In the genomic region with DNA sequence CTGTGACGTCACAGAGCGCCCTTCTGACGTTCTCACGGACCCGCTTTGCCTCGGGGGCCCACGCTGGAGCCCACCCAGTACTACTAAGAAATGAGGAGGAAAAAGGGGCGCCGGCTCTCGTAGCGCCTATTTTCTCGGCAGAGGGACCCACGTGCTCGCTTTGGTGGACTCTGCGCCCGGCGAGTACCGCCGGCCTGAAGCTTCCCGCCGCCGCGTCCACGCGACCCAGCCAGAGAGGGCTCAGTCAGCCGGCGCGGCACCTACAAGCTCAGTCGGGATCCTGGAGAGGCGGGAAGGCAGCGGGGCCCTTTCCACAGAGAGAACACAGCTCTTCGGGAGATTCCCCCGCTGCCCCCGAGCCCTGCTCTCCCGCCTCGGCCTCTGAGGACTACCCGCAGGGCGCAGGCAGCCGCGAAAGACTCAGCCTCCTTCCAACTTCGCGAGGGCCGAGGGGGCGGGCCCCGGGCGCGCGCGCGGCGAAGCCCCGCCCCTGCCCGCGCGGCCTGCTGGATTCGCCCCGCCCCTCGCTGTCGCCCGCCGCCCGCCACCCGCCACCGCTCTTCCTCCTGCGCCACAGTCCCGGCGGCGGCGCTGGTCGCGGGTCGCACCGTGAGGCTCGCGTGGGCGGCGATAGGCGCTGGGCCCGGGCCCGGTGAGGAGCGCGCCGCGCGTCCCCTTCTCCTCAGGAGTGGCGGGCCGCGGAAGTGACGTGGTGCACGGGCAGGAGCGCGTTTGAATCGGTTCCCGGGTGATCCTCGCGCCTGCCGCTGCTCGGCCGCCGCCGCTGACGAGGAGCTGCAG, we compare ENCODE assay signal across 8 cellular contexts. TPM values are rescaled to one million over a fixed set of nuclear protein-coding genes. Genes with fewer than 3 reads are reported as not detected.
DNase-seq lines count a peak whose midpoint lies in the region; ATAC-seq and TF ChIP-seq lines count a peak whose summit lies in the region.

SMCHD1 (plus strand) TSS at position 574 of the 801 bp plus-strand sequence. CDS start 350 bp downstream, outside the sequence.

- in situ Hi-C loops in ACHN (cut with HindIII; ENCODE audit: low pct_ligation_motif_present, low pct_unique_long_range_greater_than_20kb, low sequenced_read_pairs), result no loop called here

- peaks cover 0 to 8% of the 10 kb centered on the region in 2 donors for H3K4me1 ChIP-seq in breast epithelium
- H3K4me1 ChIP-seq in iPS-20b (ENCODE audit: insufficient read depth, low read length), result peaks cover 17% of the 10 kb centered on the region

- TF ChIP-seq CTCF in WERI-Rb-1 (IDR thresholded peaks at IDR 0.05; ENCODE audit: low read depth, low read length), result no peak
- TF ChIP-seq CTCF in breast epithelium (IDR thresholded peaks at IDR 0.05), result no peak

- DNase-seq in ACHN (peak; percentile 74), NCI-H2171 treated with DMSO at 0.1 percent for 48 hours (lab: John Stamatoyannopoulos, UW) (peak; percentile 76), WERI-Rb-1 (peak; percentile 87), breast epithelium (ENCODE audit: low spot score in 2 of 2) (peak; percentile 73 to 77)

- no peaks in the 10 kb centered on the region for H3K9me3 ChIP-seq in WERI-Rb-1 (ENCODE audit: severe bottlenecking)
- H3K9me3 ChIP-seq in breast epithelium, result no peaks in the 10 kb centered on the region
- H3K9me3 ChIP-seq in iPS-20b (ENCODE audit: insufficient read depth, low read depth, low read length), result no peaks in the 10 kb centered on the region

- H3K4me3 ChIP-seq in WERI-Rb-1 (ENCODE audit: low read depth, low read length), result peak within 1 kb of the TSS; percentile 99
- peak within 1 kb of the TSS; percentile 91 to 96 (median 91) for H3K4me3 ChIP-seq in breast epithelium
- peak within 1 kb of the TSS; percentile 85 for H3K4me3 ChIP-seq in iPS-20b (ENCODE audit: low read length)
- peak within 1 kb of the TSS; percentile 74 to 91 (median 89) for H3K4me3 ChIP-seq in skin epidermis

- ATAC-seq in GM18867 (IDR thresholded peaks at IDR 0.05; ENCODE audit: unreplicated experiment) (peak; percentile 70), HG03095 (IDR thresholded peaks at IDR 0.05; ENCODE audit: unreplicated experiment) (peak; percentile 61)

- peak within 1 kb of the TSS; percentile 91 for H3K9ac ChIP-seq in iPS-20b (ENCODE audit: low read depth, low read length)

- no peak for TF ChIP-seq POLR2A in breast epithelium (IDR thresholded peaks at IDR 0.05)

- H3K36me3 ChIP-seq in WERI-Rb-1 (peaks cover 17% of the 10 kb centered on the region), breast epithelium (no peaks in the 10 kb centered on the region), iPS-20b (ENCODE audit: insufficient read depth, low read depth, low read length) (no peaks in the 10 kb centered on the region)

- peak within 1 kb of the TSS; percentile 97 for H3K27ac ChIP-seq in WERI-Rb-1
- peak within 1 kb of the TSS; percentile 97 to 99 for H3K27ac ChIP-seq in breast epithelium
- H3K27ac ChIP-seq in iPS-20b (ENCODE audit: low read length), result no peak within 1 kb of the TSS
- peak within 1 kb of the TSS; percentile 82 to 99 (median 98) for H3K27ac ChIP-seq in skin epidermis

- intact Hi-C loops in breast epithelium (cut with DNase I; ENCODE audit: low total_unique reads), result loop anchor here (5.0 kb wide), 1 partner anchor 1943 kb away; the partner anchor contains the start of gene ENOSF1

- H3K27me3 ChIP-seq in WERI-Rb-1 (ENCODE audit: insufficient read depth, low read depth, severe bottlenecking) (no peaks in the 10 kb centered on the region), breast epithelium (no peaks in the 10 kb centered on the region), iPS-20b (ENCODE audit: insufficient read depth, low read length) (peaks cover 40% of the 10 kb centered on the region)

RNA-seq across cellular contexts. Expression of gene SMCHD1, which starts in this region (rescaled TPM):
- 100 to 1,000 TPM in 2 of 3 donors, 10 to 100 TPM in 1; 73.9 to 131 (median 102) TPM for total RNA-seq in breast epithelium
